In genomic region chr20:50731930-50732690, GRCh38 we compare ENCODE assay signal across 1 cellular context.
TF ChIP-seq lines count a peak whose summit lies in the region.

No MANE protein-coding gene starts in this region.

TF ChIP-seq in HepG2, 621 proteins besides CTCF, POLR2A, EP300 and RAD21 (continued from another document and continues in another):
- TF ChIP-seq FOXP4 (CRISPR knock-in tag; IDR thresholded peaks at IDR 0.05) (no peak; the same call in 1 of the 2 replicates), IKZF5 (CRISPR knock-in tag; IDR thresholded peaks at IDR 0.05) (no peak), ZNF350 (CRISPR knock-in tag; IDR thresholded peaks at IDR 0.05; ENCODE audit: borderline replicate concordance, low read depth) (no peak), RELA (CRISPR knock-in tag; IDR thresholded peaks at IDR 0.05) (no peak), ZNF383 (CRISPR knock-in tag; IDR thresholded peaks at IDR 0.05; ENCODE audit: borderline replicate concordance) (no peak), ZNF513 (CRISPR knock-in tag; conservative IDR thresholded peaks at IDR 0.05) (no peak), ZNF343 (CRISPR knock-in tag; IDR thresholded peaks at IDR 0.05) (no peak), ZNF792 (CRISPR knock-in tag; IDR thresholded peaks at IDR 0.05) (no peak), EHMT2 (IDR thresholded peaks at IDR 0.05; ENCODE audit: borderline replicate concordance, low read depth, low read length) (no peak), HMGXB4 (CRISPR knock-in tag; IDR thresholded peaks at IDR 0.05; ENCODE audit: borderline replicate concordance in 1 of 2, low read depth in 1 of 2) (no peak; a peak in 2 of 4 replicates), SATB2 (CRISPR knock-in tag; IDR thresholded peaks at IDR 0.05) (no peak), ZNF710 (CRISPR knock-in tag; IDR thresholded peaks at IDR 0.05; ENCODE audit: borderline replicate concordance) (no peak), PHF20 (CRISPR knock-in tag; IDR thresholded peaks at IDR 0.05) (no peak), KLF9 (CRISPR knock-in tag; IDR thresholded peaks at IDR 0.05; ENCODE audit: low read depth) (no peak), ZNF704 (CRISPR knock-in tag; IDR thresholded peaks at IDR 0.05; ENCODE audit: borderline replicate concordance) (no peak), ZNF773 (CRISPR knock-in tag; IDR thresholded peaks at IDR 0.05; ENCODE audit: borderline replicate concordance) (no peak), IRF2 (CRISPR knock-in tag; IDR thresholded peaks at IDR 0.05) (no peak), FOXK1 (CRISPR knock-in tag; IDR thresholded peaks at IDR 0.05; ENCODE audit: borderline replicate concordance, low read depth) (no peak; the same call in 1 of the 2 replicates), POGZ (CRISPR knock-in tag; IDR thresholded peaks at IDR 0.05) (no peak), HOMEZ (CRISPR knock-in tag; IDR thresholded peaks at IDR 0.05; ENCODE audit: low read depth) (peak; percentile 11; the same call in 1 of the 2 replicates), ZNF639 (CRISPR knock-in tag; conservative IDR thresholded peaks at IDR 0.05) (no peak), MIER3 (CRISPR knock-in tag; IDR thresholded peaks at IDR 0.05; ENCODE audit: borderline replicate concordance) (no peak), ZFP90 (CRISPR knock-in tag; IDR thresholded peaks at IDR 0.05; ENCODE audit: borderline replicate concordance) (no peak), RAD51 (IDR thresholded peaks at IDR 0.05; ENCODE audit: borderline replicate concordance) (no peak), RBM22 (optimal IDR thresholded peaks at IDR 0.05; ENCODE audit: low read length) (peak; percentile 56), REXO4 (CRISPR knock-in tag; IDR thresholded peaks at IDR 0.05; ENCODE audit: borderline replicate concordance) (no peak), ZNF562 (CRISPR knock-in tag; IDR thresholded peaks at IDR 0.05; ENCODE audit: borderline replicate concordance) (no peak), ZNF407 (CRISPR knock-in tag; IDR thresholded peaks at IDR 0.05; ENCODE audit: not compliant biosample characterization) (no peak)
